In genomic region chr1:77834771-77835334, GRCh38 we compare ENCODE assay signal across 8 cellular contexts. TPM values are rescaled to one million over a fixed set of nuclear protein-coding genes. Genes with fewer than 3 reads are reported as not detected.
A peak's percentile ranks its signal among the peaks of the same experiment; 100 is the strongest.
DNase-seq lines count a peak whose midpoint lies in the region; ATAC-seq and TF ChIP-seq lines count a peak whose summit lies in the region.

No MANE protein-coding gene starts in this region.

- H3K9me3 ChIP-seq in SJSA1 (replicated peaks) (no peaks in the 10 kb centered on the region), heart left ventricle (no peaks in the 10 kb centered on the region)

- intact Hi-C loops in heart left ventricle (cut with DNase I) = loop anchor here in 2 of 10 donors (5.0 to 10.0 kb wide), 2 partner anchors 50 to 52 kb away; partner anchors contain the start of gene NEXN (in 2 of the 2)
- intact Hi-C loops in activated CD8-positive, alpha-beta T cell treated with anti-CD3 and anti-CD28 coated beads for 36 hours (cut with micrococcal nuclease) = no loop called here

- DNase-seq in GM04503 (ENCODE audit: low read depth) = peak; percentile 59
- DNase-seq in SJSA1 (ENCODE audit: low read depth in 1 of 2, low spot score in 2 of 2) = peak in 1 of 2 experiments; percentile 50
- peak in 2 of 5 donors; percentile 41 to 42 for DNase-seq in heart left ventricle
- peak; percentile 80 for DNase-seq in skeletal muscle cell (ENCODE audit: low read depth)
- DNase-seq in activated CD8-positive, alpha-beta T cell treated with anti-CD3 and anti-CD28 coated beads for 36 hours = no peak
- DNase-seq in DMS79 treated with DMSO at 0.1 percent for 48 hours (lab: John Stamatoyannopoulos, UW) = no peak
- no peak for DNase-seq in NCI-H2081 treated with DMSO at 0.1 percent for 48 hours (lab: John Stamatoyannopoulos, UW)

- ATAC-seq in heart left ventricle = peak; percentile 8 to 48 (median 43)
- no peak for ATAC-seq in GM21528 (IDR thresholded peaks at IDR 0.05; ENCODE audit: low FRiP score, unreplicated experiment)
- no peak for ATAC-seq in activated CD8-positive, alpha-beta T cell treated with anti-CD3 and anti-CD28 coated beads for 36 hours

- TF ChIP-seq POLR2A in heart left ventricle (IDR thresholded peaks at IDR 0.05) = no peak

- 16 to 25% (median 17%) methylated on average over 2 of the region's 2 CpGs for WGBS in heart left ventricle, 4 donors

- H3K4me1 Mint-ChIP-seq in activated CD8-positive, alpha-beta T cell treated with anti-CD3 and anti-CD28 coated beads for 36 hours (ENCODE audit: low read depth) = peaks cover 1% of the 10 kb centered on the region

- H3K27me3 Mint-ChIP-seq in activated CD8-positive, alpha-beta T cell treated with anti-CD3 and anti-CD28 coated beads for 36 hours = no peaks in the 10 kb centered on the region

- H3K9me3 Mint-ChIP-seq in activated CD8-positive, alpha-beta T cell treated with anti-CD3 and anti-CD28 coated beads for 36 hours = no peaks in the 10 kb centered on the region

- H3K4me3 ChIP-seq in SJSA1 (no peak overlapping the region), heart left ventricle (no peak overlapping the region), skeletal muscle cell (ENCODE audit: low read depth, low read length) (no peak overlapping the region)

- CTCF ChIA-PET in activated CD8-positive, alpha-beta T cell treated with anti-CD3 and anti-CD28 coated beads for 36 hours (lab: Charles Lee) = interaction anchor here (0.7 kb wide), 1 partner anchor 280 kb away, joined by 3 read pairs; no protein-coding TSS in a partner anchor

- POLR2A ChIA-PET in activated CD8-positive, alpha-beta T cell treated with anti-CD3 and anti-CD28 coated beads for 36 hours (lab: Charles Lee) = no interaction called here

- H3K27me3 ChIP-seq in SJSA1 (replicated peaks) (no peaks in the 10 kb centered on the region), heart left ventricle (no peaks in the 10 kb centered on the region)

- 0 out of 2 replicates have a peak overlapping the region, but pooled peaks have one; percentile 23 for H3K27ac ChIP-seq in SJSA1
- peak overlapping the region; percentile 86 to 98 (median 90) for H3K27ac ChIP-seq in heart left ventricle

- no peak overlapping the region for H3K4me3 Mint-ChIP-seq in activated CD8-positive, alpha-beta T cell treated with anti-CD3 and anti-CD28 coated beads for 36 hours

- H3K27ac Mint-ChIP-seq in activated CD8-positive, alpha-beta T cell treated with anti-CD3 and anti-CD28 coated beads for 36 hours = no peak overlapping the region

- H3K36me3 Mint-ChIP-seq in activated CD8-positive, alpha-beta T cell treated with anti-CD3 and anti-CD28 coated beads for 36 hours (ENCODE audit: low read depth) = peaks cover 4% of the 10 kb centered on the region

- TF ChIP-seq CTCF in heart left ventricle (IDR thresholded peaks at IDR 0.05) = no peak
- TF ChIP-seq CTCF in activated CD8-positive, alpha-beta T cell treated with anti-CD3 and anti-CD28 coated beads for 36 hours (IDR thresholded peaks at IDR 0.05) = no peak

- H3K4me1 ChIP-seq in SJSA1 (replicated peaks) (peaks cover 57% of the 10 kb centered on the region), heart left ventricle (peaks cover 5 to 61% (median 51%) of the 10 kb centered on the region in 12 donors)

- H3K36me3 ChIP-seq in SJSA1 (peaks cover 4% of the 10 kb centered on the region), heart left ventricle (peaks cover 0 to 14% (median 5%) of the 10 kb centered on the region in 9 donors)

RNA-seq across cellular contexts. Expression of gene NEXN, which starts 53.6 kb away (rescaled TPM):
- total RNA-seq in SJSA1 (2014; rRNA removed; shearing (Covaris generic)) = 31.4 and 36.0 TPM in 2 replicates
- total RNA-seq in heart left ventricle = 100 to 1,000 TPM; 224 to 470 (median 363) TPM
- polyA plus RNA-seq in heart left ventricle = 100 to 1,000 TPM; 430 to 935 TPM
- 1 to 10 TPM; 2.4 to 2.8 TPM for total RNA-seq in activated CD8-positive, alpha-beta T cell treated with anti-CD3 and anti-CD28 coated beads for 36 hours

RNA-seq across cellular contexts. Expression of gene MIGA1, which starts 55.4 kb away (rescaled TPM):
- 13.0 and 13.2 TPM in 2 replicates for total RNA-seq in SJSA1 (2014; rRNA removed; shearing (Covaris generic))
- 10 to 100 TPM in 5 of 9 donors, 1 to 10 TPM in 4; 8.1 to 14.1 (median 10.3) TPM for total RNA-seq in heart left ventricle
- polyA plus RNA-seq in heart left ventricle = 1 to 10 TPM; 2.6 to 6.0 TPM
- total RNA-seq in activated CD8-positive, alpha-beta T cell treated with anti-CD3 and anti-CD28 coated beads for 36 hours = 1 to 10 TPM; 8.5 to 9.7 TPM

Comparison
In these comparisons a context has a peak if more than half of its experiments do, and no peak if none do; other contexts are left out.
1. DNase-seq: peak in GM04503 (single experiment) and skeletal muscle cell (single experiment); none in activated CD8-positive, alpha-beta T cell treated with anti-CD3 and anti-CD28 coated beads for 36 hours (single experiment), DMS79 treated with DMSO at 0.1 percent for 48 hours (single experiment) and NCI-H2081 treated with DMSO at 0.1 percent for 48 hours (single experiment).
2. ATAC-seq: peak in heart left ventricle (4 of 4); none in GM21528 (single experiment) and activated CD8-positive, alpha-beta T cell treated with anti-CD3 and anti-CD28 coated beads for 36 hours (single experiment).